ENCODE assay signal across 17 cellular contexts in the genomic region with DNA sequence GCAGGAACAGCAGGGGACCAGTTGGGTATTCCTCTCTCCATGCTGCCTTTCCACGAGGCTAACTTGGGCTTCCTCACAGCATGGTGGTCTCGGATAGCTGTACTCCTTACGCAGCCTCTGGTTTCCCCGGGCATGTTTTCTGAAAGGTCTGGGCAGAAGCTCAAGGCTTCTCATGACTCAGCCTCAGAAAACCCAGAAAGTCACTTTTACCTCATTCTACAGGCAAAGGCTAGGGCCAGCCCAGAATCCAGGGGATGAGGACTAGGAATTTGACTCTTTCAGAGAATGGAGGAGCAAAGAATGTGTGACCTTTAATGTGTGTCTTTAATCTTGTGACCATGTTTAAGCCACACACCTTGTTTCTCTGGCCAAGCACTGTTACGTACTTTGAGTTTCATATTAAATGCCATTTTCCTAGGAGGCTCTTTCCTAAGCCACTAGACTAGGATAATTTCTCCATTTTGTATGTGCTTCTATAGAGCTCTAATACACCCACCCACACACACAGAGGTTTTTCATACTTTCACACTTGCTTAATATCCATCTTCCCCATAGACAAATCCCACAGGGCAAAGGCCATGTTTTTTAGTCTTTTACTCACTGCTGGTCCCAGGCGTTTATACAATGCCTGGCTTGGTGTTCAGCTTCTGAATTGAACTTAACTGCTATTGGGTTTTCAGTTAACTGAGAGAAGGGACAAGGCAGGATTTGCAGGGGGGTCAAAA.
A peak's percentile ranks its signal among the peaks of the same experiment; 100 is the strongest.
DNase-seq lines count a peak whose midpoint lies in the region; ATAC-seq and TF ChIP-seq lines count a peak whose summit lies in the region.
"Had no signal": no experiment of that assay in that cellular context is flagged by ENCODE, and none has a peak within 500 bp of the region (broad histone marks: within the 10 kb centered on the region; RNA-seq: fewer than 3 reads in every experiment).

No MANE protein-coding gene starts in this region.

- no peak overlapping the region for H3K14ac ChIP-seq in trophoblast cell (ENCODE audit: low read length)

- no peak overlapping the region for H4K91ac ChIP-seq in trophoblast cell (ENCODE audit: low read depth, low read length)

- POLR2A ChIA-PET in GM10248 (lab: Yijun Ruan, JAX) = no interaction called here

- CTCF ChIA-PET in GM10248 (lab: Yijun Ruan, JAX) = interaction anchor here (1.3 to 11.2 kb wide), 6 partner anchors 10 to 687 kb away, joined by 4 to 101 read pairs (median 7); no protein-coding TSS in a partner anchor

- no peak overlapping the region for H2AFZ ChIP-seq in trophoblast cell (ENCODE audit: insufficient read depth, low read length, poor library complexity)

- no CpG with 5 or more reads among the region's 6 CpGs for WGBS in trophoblast cell (ENCODE audit: extremely low coverage, insufficient coverage, insufficient read length)

- H3K4me3 ChIP-seq in BLaER1 (no peak overlapping the region), astrocyte of the spinal cord (ENCODE audit: low read depth, low read length) (no peak overlapping the region), trophoblast cell (ENCODE audit: low read depth, low read length) (no peak overlapping the region)
- H3K4me3 ChIP-seq: heart left ventricle, left ventricle myocardium inferior, mucosa of descending colon had no signal

- H3K18ac ChIP-seq in trophoblast cell (ENCODE audit: low read length) = no peak overlapping the region

- H3K9me3 ChIP-seq in BLaER1 = no peaks in the 10 kb centered on the region
- no peaks in the 10 kb centered on the region for H3K9me3 ChIP-seq in trophoblast cell (ENCODE audit: insufficient read depth, low read depth, low read length)
- H3K9me3 ChIP-seq: Caco-2, heart left ventricle, left ventricle myocardium inferior, mucosa of descending colon had no signal

- no peaks in the 10 kb centered on the region for H4K20me1 ChIP-seq in BLaER1

- H3K27ac ChIP-seq in BLaER1 (no peak overlapping the region; the same call in 1 of the 2 replicates), trophoblast cell (ENCODE audit: low read depth, low read length) (no peak overlapping the region)
- H3K27ac ChIP-seq: heart left ventricle, left ventricle myocardium inferior, VCaP had no signal

- no peak overlapping the region for H3K4ac ChIP-seq in trophoblast cell (ENCODE audit: low read depth, low read length)

- in situ Hi-C loops in astrocyte of the spinal cord (cut with HindIII; ENCODE audit: low sequenced_read_pairs) = no loop called here

- H3K36me3 ChIP-seq in BLaER1 (no peaks in the 10 kb centered on the region), trophoblast cell (ENCODE audit: control insufficient read depth in 1 of 2, insufficient read depth in 2 of 2, low read length in 2 of 2) (no peaks in the 10 kb centered on the region)
- H3K36me3 ChIP-seq: heart left ventricle, left ventricle myocardium inferior had no signal

- peak overlapping the region; percentile 20 for H2BK12ac ChIP-seq in trophoblast cell (ENCODE audit: low read length)

- peaks cover 5% of the 10 kb centered on the region for H3K79me1 ChIP-seq in trophoblast cell (ENCODE audit: low read length)

- DNase-seq in HT1080 (ENCODE audit: low read depth) (peak; percentile 18), astrocyte of the spinal cord (ENCODE audit: low read depth, low spot score) (peak; percentile 67), trophoblast cell (no peak), GM10248 (ENCODE audit: extremely low spot score) (no peak), H4 (ENCODE audit: low spot score) (no peak), NCI-H1417 treated with DMSO at 0.1 percent for 48 hours (lab: John Stamatoyannopoulos, UW) (no peak)
- DNase-seq: activated CD4-positive, alpha-beta T cell treated with anti-CD3 and anti-CD28 coated beads, Interleukin-2, amount 50 U/mL, for 4 hours; activated gamma-delta T cell treated with Interleukin-2 at 50 U/mL for 16 hours; Caco-2; heart left ventricle; KG1; left ventricle myocardium inferior; mucosa of descending colon; NCI-H2029 treated with DMSO at 0.1 percent for 48 hours had no signal

- no peak overlapping the region for H4K12ac ChIP-seq in trophoblast cell (ENCODE audit: low read depth, low read length)

- H2BK120ac ChIP-seq in trophoblast cell (ENCODE audit: insufficient read depth, low read length, poor library complexity) = no peak overlapping the region

- no peak overlapping the region for H2BK5ac ChIP-seq in trophoblast cell (ENCODE audit: low read depth, low read length, poor library complexity)

- no peak overlapping the region for H4K8ac ChIP-seq in trophoblast cell (ENCODE audit: low read depth, low read length)

- H2AK5ac ChIP-seq in trophoblast cell (ENCODE audit: low read length) = no peak overlapping the region

- H3K23ac ChIP-seq in trophoblast cell (ENCODE audit: low read length) = no peak overlapping the region

- H3K4me2 ChIP-seq in BLaER1 = peak overlapping the region; percentile 83
- no peak overlapping the region for H3K4me2 ChIP-seq in trophoblast cell (ENCODE audit: low read length)

- H3K27me3 ChIP-seq in BLaER1 (peaks cover 5% of the 10 kb centered on the region; the same call in 1 of the 2 replicates), trophoblast cell (ENCODE audit: insufficient read depth, low read length) (no peaks in the 10 kb centered on the region)
- H3K27me3 ChIP-seq: heart left ventricle had no signal

- no peaks in the 10 kb centered on the region for H3K79me2 ChIP-seq in trophoblast cell (ENCODE audit: control insufficient read depth, insufficient read depth, low read length, poor library complexity)

- no peak for ATAC-seq in GM18861 (IDR thresholded peaks at IDR 0.05; ENCODE audit: unreplicated experiment)
- ATAC-seq: heart left ventricle, mucosa of descending colon had no signal

- no peak for TF ChIP-seq CTCF in astrocyte of the spinal cord (IDR thresholded peaks at IDR 0.05; ENCODE audit: low read depth, low read length)
- no peak for TF ChIP-seq CTCF in GM10248 (IDR thresholded peaks at IDR 0.05; ENCODE audit: control extremely low read depth, extremely low read depth, low read depth, missing control alignments)

- H3K9ac ChIP-seq in BLaER1 = no peak overlapping the region
- H3K9ac ChIP-seq in trophoblast cell (ENCODE audit: low read length) = no peak overlapping the region

- peaks cover 61% of the 10 kb centered on the region for H3K4me1 ChIP-seq in BLaER1
- H3K4me1 ChIP-seq in trophoblast cell (ENCODE audit: control insufficient read depth in 1 of 2, insufficient read depth in 2 of 2, low read length in 2 of 2) = peaks cover 4 to 9% of the 10 kb centered on the region in 2 experiments
- H3K4me1 ChIP-seq: Caco-2 had no signal

Comparison
In these comparisons a context has a peak if more than half of its experiments do, and no peak if none do; other contexts are left out.
1. DNase-seq: peak in HT1080 (single experiment) and astrocyte of the spinal cord (single experiment); none in trophoblast cell (0 of 2), GM10248 (single experiment), H4 (single experiment) and NCI-H1417 treated with DMSO at 0.1 percent for 48 hours (single experiment).